Comparison of ENCODE assay signal across 13 cellular contexts in genomic region chr7:128003179-128003578, GRCh38.
DNase-seq lines count a peak whose midpoint lies in the region; ATAC-seq, FAIRE-seq and TF ChIP-seq lines count a peak whose summit lies in the region.
"Had no signal": no experiment of that assay in that cellular context is flagged by ENCODE, and none has a peak within 500 bp of the region (broad histone marks: within the 10 kb centered on the region; RNA-seq: fewer than 3 reads in every experiment).

No MANE protein-coding gene starts in this region.

- H3K4me3 Mint-ChIP-seq in stimulated activated naive CD8-positive, alpha-beta T cell treated with anti-CD3 and anti-CD28 coated beads, Interleukin-15, amount 100 ng/mL, for 72 hours: no peak overlapping the region
- H3K4me3 Mint-ChIP-seq: WTC11 had no signal

- DNase-seq in urothelium cell line (ENCODE audit: low spot score): no peak
- DNase-seq in stimulated activated naive CD8-positive, alpha-beta T cell treated with anti-CD3 and anti-CD28 coated beads, Interleukin-15, amount 100 ng/mL, for 72 hours: no peak
- no peak for DNase-seq in NCI-H510A treated with DMSO at 0.1 percent for 48 hours (lab: John Stamatoyannopoulos, UW)
- DNase-seq: activated effector memory CD4-positive, alpha-beta T cell treated with anti-CD3 and anti-CD28 coated beads, Interleukin-2, amount 50 U/mL, for 16 hours; dermis blood vessel endothelial cell; right cardiac atrium had no signal

- H3K27ac ChIP-seq in parathyroid adenoma: peak overlapping the region; percentile 84
- H3K27ac ChIP-seq: hepatocyte had no signal

- H3K4me2 ChIP-seq in parathyroid adenoma (ENCODE audit: low read length): no peak overlapping the region
- H3K4me2 ChIP-seq: hepatocyte had no signal

- H3K9me3 ChIP-seq in parathyroid adenoma (ENCODE audit: control insufficient read depth, low read length): no peaks in the 10 kb centered on the region

- H3K36me3 ChIP-seq in parathyroid adenoma (ENCODE audit: control insufficient read depth, insufficient read depth, low read length): no peaks in the 10 kb centered on the region

- no peak for TF ChIP-seq CTCF in parathyroid adenoma (IDR thresholded peaks at IDR 0.05)

- no peaks in the 10 kb centered on the region for H3K27me3 Mint-ChIP-seq in stimulated activated naive CD8-positive, alpha-beta T cell treated with anti-CD3 and anti-CD28 coated beads, Interleukin-15, amount 100 ng/mL, for 72 hours

- H2AFZ ChIP-seq in parathyroid adenoma: no peak overlapping the region
- H2AFZ ChIP-seq: hepatocyte had no signal

- H3K4me1 Mint-ChIP-seq in stimulated activated naive CD8-positive, alpha-beta T cell treated with anti-CD3 and anti-CD28 coated beads, Interleukin-15, amount 100 ng/mL, for 72 hours: peaks cover 15% of the 10 kb centered on the region
- H3K4me1 Mint-ChIP-seq: WTC11 had no signal

- no peaks in the 10 kb centered on the region for H3K27me3 ChIP-seq in parathyroid adenoma (ENCODE audit: control insufficient read depth, insufficient read depth, low read length)
- H3K27me3 ChIP-seq: hepatocyte had no signal

- no peak for FAIRE-seq in urothelium cell line (lab: Jason Lieb, UNC)
- FAIRE-seq: HepG2 had no signal

- ATAC-seq in GM19351 (IDR thresholded peaks at IDR 0.05; ENCODE audit: unreplicated experiment) (peak; percentile 49), HG02642 (IDR thresholded peaks at IDR 0.05; ENCODE audit: poor library complexity, unreplicated experiment) (peak; percentile 52), HG03521 (IDR thresholded peaks at IDR 0.05; ENCODE audit: unreplicated experiment) (peak; percentile 42)
- no peak for ATAC-seq in stimulated activated naive CD8-positive, alpha-beta T cell treated with anti-CD3 and anti-CD28 coated beads, Interleukin-15, amount 100 ng/mL, for 72 hours
- ATAC-seq: HepG2, WTC11 had no signal

- no peaks in the 10 kb centered on the region for H3K79me2 ChIP-seq in parathyroid adenoma

- no peak overlapping the region for H3K4me3 ChIP-seq in parathyroid adenoma (ENCODE audit: low read depth, low read length)
- H3K4me3 ChIP-seq: hepatocyte had no signal

- H3K9ac ChIP-seq in parathyroid adenoma: no peak overlapping the region

- H3K9me3 Mint-ChIP-seq in stimulated activated naive CD8-positive, alpha-beta T cell treated with anti-CD3 and anti-CD28 coated beads, Interleukin-15, amount 100 ng/mL, for 72 hours: no peaks in the 10 kb centered on the region
- H3K9me3 Mint-ChIP-seq: WTC11 had no signal

- peaks cover 77% of the 10 kb centered on the region for H3K4me1 ChIP-seq in parathyroid adenoma

- H3K27ac Mint-ChIP-seq in stimulated activated naive CD8-positive, alpha-beta T cell treated with anti-CD3 and anti-CD28 coated beads, Interleukin-15, amount 100 ng/mL, for 72 hours: peak overlapping the region in 1 of 2 donors; percentile 91
- H3K27ac Mint-ChIP-seq: WTC11 had no signal
